ENCODE assay signal across 26 cellular contexts in genomic region chr21:31985398-31985797, GRCh38.
"Had no signal": no experiment of that assay in that cellular context is flagged by ENCODE, and none has a peak within 500 bp of the region (broad histone marks: within the 10 kb centered on the region; RNA-seq: fewer than 3 reads in every experiment).

No MANE protein-coding gene starts in this region.

- FAIRE-seq: endometrium, frontal cortex, islet of Langerhans had no signal

- H3K4me1 Mint-ChIP-seq: stimulated activated memory B cell treated with anti-CD40 and anti-IgM and Interleukin-4, amounts not matched to agents 10 μg/mL and 1 μg/mL and 100 μg/mL, for 72 hours had no signal

- H3K27ac ChIP-seq: dorsolateral prefrontal cortex, heart left ventricle, neural progenitor cell, parathyroid adenoma, psoas muscle, right lobe of liver, stomach, thoracic aorta, transverse colon, uterus had no signal

- H3K79me2 ChIP-seq: parathyroid adenoma had no signal

- DNase-seq: cortex of kidney; dorsolateral prefrontal cortex; effector CD8-positive, alpha-beta T cell; heart left ventricle; hippocampal formation; kidney glomerular epithelial cell; mammary epithelial cell; naive thymus-derived CD4-positive, alpha-beta T cell; occipital lobe; psoas muscle; retina; right lobe of liver; stimulated activated CD4-positive, alpha-beta T cell treated with anti-CD3 and anti-CD28 coated beads, Interleukin-4, amount 100 ng/mL, for 1 hour; stimulated activated CD8-positive, alpha-beta memory T cell treated with anti-CD3 and anti-CD28 coated beads, Interleukin-4, amount 100 ng/mL, for 48 hours; stomach; substantia nigra; transverse colon; uterus had no signal

- H3K36me3 Mint-ChIP-seq: naive thymus-derived CD4-positive, alpha-beta T cell had no signal

- ATAC-seq: esophagus mucosa; naive thymus-derived CD4-positive, alpha-beta T cell; psoas muscle; stimulated activated memory B cell treated with anti-CD40 and anti-IgM and Interleukin-4, amounts not matched to agents 10 μg/mL and 1 μg/mL and 100 μg/mL, for 72 hours had no signal

- H3K9ac ChIP-seq: neural progenitor cell, parathyroid adenoma had no signal

- H3K4me3 Mint-ChIP-seq: naive thymus-derived CD4-positive, alpha-beta T cell; neural progenitor cell; stimulated activated memory B cell treated with anti-CD40 and anti-IgM and Interleukin-4, amounts not matched to agents 10 μg/mL and 1 μg/mL and 100 μg/mL, for 72 hours had no signal

- H3K4me1 ChIP-seq: heart left ventricle, parathyroid adenoma, psoas muscle, stomach, uterus had no signal

- H3K36me3 ChIP-seq: heart left ventricle, neural progenitor cell, right lobe of liver, stomach, thoracic aorta, transverse colon, uterus had no signal

- H3K4me2 ChIP-seq: neural progenitor cell had no signal

- H3K9me3 ChIP-seq: psoas muscle, right lobe of liver, stomach, thoracic aorta, transverse colon, uterus had no signal

- H2AFZ ChIP-seq: neural progenitor cell, parathyroid adenoma had no signal

- H3K27me3 ChIP-seq: dorsolateral prefrontal cortex, heart left ventricle, neural progenitor cell, right lobe of liver, stomach, transverse colon, uterus had no signal

- H3K27ac Mint-ChIP-seq: naive thymus-derived CD4-positive, alpha-beta T cell; neural progenitor cell; stimulated activated memory B cell treated with anti-CD40 and anti-IgM and Interleukin-4, amounts not matched to agents 10 μg/mL and 1 μg/mL and 100 μg/mL, for 72 hours had no signal

- H3K4me3 ChIP-seq: dorsolateral prefrontal cortex, heart left ventricle, neural progenitor cell, psoas muscle, right lobe of liver, stomach, thoracic aorta, transverse colon, uterus had no signal
